ENCODE assay signal across 23 cellular contexts in genomic region chr6:11379805-11380204, GRCh38.
DNase-seq lines count a peak whose midpoint lies in the region; ATAC-seq and TF ChIP-seq lines count a peak whose summit lies in the region.
"Had no signal": no experiment of that assay in that cellular context is flagged by ENCODE, and none has a peak within 500 bp of the region (broad histone marks: within the 10 kb centered on the region; RNA-seq: fewer than 3 reads in every experiment).

No MANE protein-coding gene starts in this region.

- no peak for DNase-seq in stimulated activated naive CD8-positive, alpha-beta T cell treated with anti-CD3 and anti-CD28 coated beads, Interleukin-15, Interleukin-2, amounts not matched to agents 100 U/mL and 50 U/mL, for 24 hours
- DNase-seq in activated B cell treated with CpG ODN at 0.5 μM for 24 hours, result no peak
- DNase-seq in memory B cell (ENCODE audit: low spot score in 2 of 2), result no peak
- no peak for DNase-seq in activated effector memory CD4-positive, alpha-beta T cell treated with anti-CD3 and anti-CD28 coated beads, Interleukin-2, amount 50 U/mL, for 16 hours
- no peak for DNase-seq in mesendoderm
- DNase-seq in dermis blood vessel endothelial cell, result no peak
- DNase-seq: activated naive CD4-positive, alpha-beta T cell; COR-L47; endodermal cell; glutamatergic neuron; H7; Karpas-422; left ventricle myocardium superior; NCI-H1092 treated with DMSO at 0.1 percent for 48 hours; NCI-H2081; NCI-H510A; SW 1271; tibial artery had no signal

- no peak overlapping the region for H3K27ac ChIP-seq in mesendoderm (ENCODE audit: low read depth, low read length)
- H3K27ac ChIP-seq: right atrium auricular region, tibial artery, VCaP had no signal

- no peak overlapping the region for H2BK5ac ChIP-seq in mesendoderm (ENCODE audit: low read length)

- no peak overlapping the region for H3K4me2 ChIP-seq in mesendoderm (ENCODE audit: low read length)

- H3K18ac ChIP-seq in mesendoderm (ENCODE audit: low read length), result no peak overlapping the region

- no peaks in the 10 kb centered on the region for H3K79me1 ChIP-seq in mesendoderm (ENCODE audit: low read length)

- ATAC-seq in stimulated activated naive CD8-positive, alpha-beta T cell treated with anti-CD3 and anti-CD28 coated beads, Interleukin-15, Interleukin-2, amounts not matched to agents 100 U/mL and 50 U/mL, for 24 hours, result no peak
- ATAC-seq in activated B cell treated with CpG ODN at 0.5 μM for 24 hours (ENCODE audit: low read depth), result no peak
- no peak for ATAC-seq in memory B cell (ENCODE audit: low read depth)
- no peak for ATAC-seq in HG03442 (IDR thresholded peaks at IDR 0.05; ENCODE audit: unreplicated experiment)
- ATAC-seq: left ventricle myocardium superior, Right ventricle myocardium inferior had no signal

- H3K27me3 Mint-ChIP-seq in stimulated activated naive CD8-positive, alpha-beta T cell treated with anti-CD3 and anti-CD28 coated beads, Interleukin-15, Interleukin-2, amounts not matched to agents 100 ng/mL and 50 ng/mL, for 24 hours, result no peaks in the 10 kb centered on the region
- no peaks in the 10 kb centered on the region for H3K27me3 Mint-ChIP-seq in activated B cell treated with CpG ODN at 0.5 μM for 24 hours
- no peaks in the 10 kb centered on the region for H3K27me3 Mint-ChIP-seq in memory B cell

- H3K36me3 Mint-ChIP-seq in stimulated activated naive CD8-positive, alpha-beta T cell treated with anti-CD3 and anti-CD28 coated beads, Interleukin-15, Interleukin-2, amounts not matched to agents 100 ng/mL and 50 ng/mL, for 24 hours (ENCODE audit: low read depth), result peaks cover 37% of the 10 kb centered on the region
- H3K36me3 Mint-ChIP-seq in activated B cell treated with CpG ODN at 0.5 μM for 24 hours (ENCODE audit: low read depth), result peaks cover 41% of the 10 kb centered on the region
- peaks cover 18% of the 10 kb centered on the region for H3K36me3 Mint-ChIP-seq in memory B cell

- WGBS in mesendoderm (ENCODE audit: extremely low coverage, insufficient coverage, low lambda C conversion rate), result no CpG with 5 or more reads among the region's 4 CpGs

- H3K56ac ChIP-seq in mesendoderm (ENCODE audit: low read length), result no peak overlapping the region

- no peak overlapping the region for H3K4ac ChIP-seq in mesendoderm (ENCODE audit: low read depth, low read length)

- no peaks in the 10 kb centered on the region for H3K79me2 ChIP-seq in mesendoderm (ENCODE audit: control insufficient read depth, insufficient read depth, low read length)

- H4K5ac ChIP-seq in mesendoderm (ENCODE audit: low read length), result no peak overlapping the region

- H3K9me3 Mint-ChIP-seq in stimulated activated naive CD8-positive, alpha-beta T cell treated with anti-CD3 and anti-CD28 coated beads, Interleukin-15, Interleukin-2, amounts not matched to agents 100 ng/mL and 50 ng/mL, for 24 hours, result peaks cover 4% of the 10 kb centered on the region
- H3K9me3 Mint-ChIP-seq in activated B cell treated with CpG ODN at 0.5 μM for 24 hours (no peaks in the 10 kb centered on the region), memory B cell (no peaks in the 10 kb centered on the region)

- H3K4me3 ChIP-seq in mesendoderm (ENCODE audit: low read length), result no peak overlapping the region
- H3K4me3 ChIP-seq: right atrium auricular region, tibial artery had no signal

- no peak for TF ChIP-seq CTCF in activated B cell treated with CpG ODN at 0.5 μM for 24 hours (IDR thresholded peaks at IDR 0.05)

- no peak overlapping the region for H4K8ac ChIP-seq in mesendoderm (ENCODE audit: low read depth, low read length)

- H2AK5ac ChIP-seq in mesendoderm (ENCODE audit: low read length), result no peak overlapping the region

- peak overlapping the region; percentile 22 for H3K27ac Mint-ChIP-seq in stimulated activated naive CD8-positive, alpha-beta T cell treated with anti-CD3 and anti-CD28 coated beads, Interleukin-15, Interleukin-2, amounts not matched to agents 100 ng/mL and 50 ng/mL, for 24 hours
- peak overlapping the region; percentile 38 for H3K27ac Mint-ChIP-seq in activated B cell treated with CpG ODN at 0.5 μM for 24 hours
- peak overlapping the region; percentile 90 for H3K27ac Mint-ChIP-seq in memory B cell
- H3K27ac Mint-ChIP-seq: endodermal cell had no signal

- CTCF ChIA-PET in activated B cell treated with CpG ODN at 0.5 μM for 24 hours (lab: Charles Lee), result interaction anchor here (4.5 kb wide), 1 partner anchor 116 kb away, joined by 27 read pairs; no protein-coding TSS in a partner anchor

- no peak overlapping the region for H2BK120ac ChIP-seq in mesendoderm (ENCODE audit: low read depth, low read length)

- no peak overlapping the region for H3K9ac ChIP-seq in mesendoderm (ENCODE audit: low read length)

- H3K4me1 ChIP-seq in mesendoderm (ENCODE audit: control insufficient read depth, low read depth, low read length), result peaks cover 8% of the 10 kb centered on the region
- H3K4me1 ChIP-seq: right atrium auricular region had no signal

- no peak overlapping the region for H3K23ac ChIP-seq in mesendoderm (ENCODE audit: low read length)

- no peaks in the 10 kb centered on the region for H3K36me3 ChIP-seq in mesendoderm (ENCODE audit: control insufficient read depth, insufficient read depth, low read length)
- H3K36me3 ChIP-seq: right atrium auricular region, tibial artery had no signal

- intact Hi-C loops in activated B cell treated with CpG ODN at 0.5 μM for 24 hours (cut with micrococcal nuclease), result loop anchor here (5.0 to 10.0 kb wide), 4 partner anchors 157 to 1977 kb away; partner anchors contain the start of genes HIVEP1 and TMEM170B

- no peaks in the 10 kb centered on the region for H3K27me3 ChIP-seq in mesendoderm (ENCODE audit: insufficient read depth, low read length, poor library complexity)
- H3K27me3 ChIP-seq: right atrium auricular region, tibial artery had no signal

- POLR2A ChIA-PET in activated B cell treated with CpG ODN at 0.5 μM for 24 hours (lab: Charles Lee), result interaction anchor here (0.9 to 6.8 kb wide), 2 partner anchors 11 to 80 kb away, joined by 3 to 72 read pairs; no protein-coding TSS in a partner anchor

- peak overlapping the region; percentile 83 for H3K4me3 Mint-ChIP-seq in stimulated activated naive CD8-positive, alpha-beta T cell treated with anti-CD3 and anti-CD28 coated beads, Interleukin-15, Interleukin-2, amounts not matched to agents 100 ng/mL and 50 ng/mL, for 24 hours
- H3K4me3 Mint-ChIP-seq in activated B cell treated with CpG ODN at 0.5 μM for 24 hours (peak overlapping the region; percentile 91), memory B cell (peak overlapping the region; percentile 92)
- H3K4me3 Mint-ChIP-seq: endodermal cell had no signal

- H2BK15ac ChIP-seq in mesendoderm (replicated peaks; ENCODE audit: low read depth), result no peak overlapping the region

- H3K4me1 Mint-ChIP-seq in stimulated activated naive CD8-positive, alpha-beta T cell treated with anti-CD3 and anti-CD28 coated beads, Interleukin-15, Interleukin-2, amounts not matched to agents 100 ng/mL and 50 ng/mL, for 24 hours (ENCODE audit: low read depth), result peaks cover 78% of the 10 kb centered on the region
- H3K4me1 Mint-ChIP-seq in activated B cell treated with CpG ODN at 0.5 μM for 24 hours (peaks cover 87% of the 10 kb centered on the region), memory B cell (peaks cover 52% of the 10 kb centered on the region)

Comparison
In these comparisons a context has a peak if more than half of its experiments do, and no peak if none do; other contexts are left out.
1. H3K27ac Mint-ChIP-seq: peak in every context shown above with its lines; median percentile 90 in memory B cell; 38 in activated B cell treated with CpG ODN at 0.5 μM for 24 hours; 22 in stimulated activated naive CD8-positive, alpha-beta T cell treated with anti-CD3 and anti-CD28 coated beads, Interleukin-15, Interleukin-2, amounts not matched to agents 100 ng/mL and 50 ng/mL, for 24 hours.